9 cellular contexts compared by ENCODE assay signal in the genomic region with DNA sequence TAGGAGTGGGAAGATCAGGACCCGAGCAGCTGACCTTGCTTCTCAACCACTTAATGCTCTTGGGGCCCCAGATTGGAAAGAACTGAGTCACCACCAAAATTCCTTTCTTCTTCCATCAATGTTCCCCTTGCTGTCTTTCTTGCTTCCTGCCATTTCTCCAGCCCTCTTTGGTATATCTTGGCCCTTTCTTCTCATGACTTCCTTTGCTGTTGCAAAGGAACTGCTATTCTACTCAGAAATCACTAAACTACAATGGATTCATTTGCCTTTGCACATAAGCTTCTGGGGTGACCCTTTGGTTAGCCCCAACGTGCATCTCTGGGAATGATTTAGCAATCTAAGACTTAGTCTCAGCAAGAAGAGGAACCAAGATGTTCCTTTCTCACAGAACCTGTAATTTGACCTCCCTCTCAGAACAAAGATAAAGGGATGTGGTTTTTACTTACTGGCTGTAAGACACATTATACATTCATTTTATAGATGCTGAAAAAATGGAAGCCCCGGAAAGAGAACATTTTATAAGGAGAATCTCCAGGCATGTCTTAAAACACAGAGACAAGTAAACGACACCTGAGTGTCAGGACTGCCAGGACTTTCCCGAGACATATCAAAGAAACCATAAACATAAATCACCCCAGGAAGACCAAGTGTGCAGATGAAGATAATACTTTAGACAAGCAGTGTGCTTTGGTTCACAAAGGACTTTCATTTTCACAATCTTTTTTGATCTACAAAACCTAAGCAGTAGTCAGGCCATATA.
DNase-seq lines count a peak whose midpoint lies in the region; ATAC-seq and TF ChIP-seq lines count a peak whose summit lies in the region.
"Had no signal": no experiment of that assay in that cellular context is flagged by ENCODE, and none has a peak within 500 bp of the region (broad histone marks: within the 10 kb centered on the region; RNA-seq: fewer than 3 reads in every experiment).

No MANE protein-coding gene starts in this region.

- TF ChIP-seq POLR2A in gastroesophageal sphincter (IDR thresholded peaks at IDR 0.05), result no peak

- no peak for TF ChIP-seq CTCF in gastroesophageal sphincter (IDR thresholded peaks at IDR 0.05)

- 59 to 90% methylated on average over 1 to 4 of the region's 5 CpGs for WGBS in gastroesophageal sphincter (ENCODE audit: low coverage in 1 of 2), 2 donors

- peaks cover 4% of the 10 kb centered on the region for H3K9me3 Mint-ChIP-seq in activated naive CD8-positive, alpha-beta T cell treated with anti-CD3 and anti-CD28 coated beads, Interleukin-2, amount 10 ng/mL, durations not matched to agents 7 days and 5 days

- peak overlapping the region; percentile 86 for H3K4me3 Mint-ChIP-seq in activated naive CD8-positive, alpha-beta T cell treated with anti-CD3 and anti-CD28 coated beads, Interleukin-2, amount 10 ng/mL, durations not matched to agents 7 days and 5 days

- ATAC-seq in GM19395 (IDR thresholded peaks at IDR 0.05; ENCODE audit: unreplicated experiment) (peak; percentile 89), HG03442 (IDR thresholded peaks at IDR 0.05; ENCODE audit: unreplicated experiment) (peak; percentile 70), gastroesophageal sphincter (no peak)
- ATAC-seq in activated naive CD8-positive, alpha-beta T cell treated with anti-CD3 and anti-CD28 coated beads, Interleukin-2, amount 10 ng/mL, durations not matched to agents 7 days and 5 days (ENCODE audit: low read depth), result peak; percentile 74

- H3K4me3 ChIP-seq in gastroesophageal sphincter, result no peak overlapping the region
- H3K4me3 ChIP-seq: skin epidermis had no signal

- H3K4me1 Mint-ChIP-seq in activated naive CD8-positive, alpha-beta T cell treated with anti-CD3 and anti-CD28 coated beads, Interleukin-2, amount 10 ng/mL, durations not matched to agents 7 days and 5 days, result peaks cover 15% of the 10 kb centered on the region

- POLR2A ChIA-PET in activated naive CD8-positive, alpha-beta T cell treated with anti-CD3 and anti-CD28 coated beads, Interleukin-2, amount 10 ng/mL, durations not matched to agents 7 days and 5 days (lab: Charles Lee), result no interaction called here

- TF ChIP-seq EP300 in gastroesophageal sphincter (IDR thresholded peaks at IDR 0.05), result no peak

- no peaks in the 10 kb centered on the region for H3K4me1 ChIP-seq in gastroesophageal sphincter

- no peaks in the 10 kb centered on the region for H3K27me3 Mint-ChIP-seq in activated naive CD8-positive, alpha-beta T cell treated with anti-CD3 and anti-CD28 coated beads, Interleukin-2, amount 10 ng/mL, durations not matched to agents 7 days and 5 days

- no peaks in the 10 kb centered on the region for H3K27me3 ChIP-seq in gastroesophageal sphincter

- no peak overlapping the region for H3K27ac ChIP-seq in gastroesophageal sphincter

- DNase-seq in AG08395 (ENCODE audit: low spot score) (peak; percentile 13), stromal cell of bone marrow (ENCODE audit: low read depth) (peak; percentile 87), NCI-H82 treated with DMSO at 0.1 percent for 48 hours (lab: John Stamatoyannopoulos, UW; ENCODE audit: unreplicated experiment) (no peak), GOT3 (lab: John Stamatoyannopoulos, UW) (no peak)
- DNase-seq in activated naive CD8-positive, alpha-beta T cell treated with anti-CD3 and anti-CD28 coated beads, Interleukin-2, amount 10 ng/mL, durations not matched to agents 7 days and 5 days, result no peak

- peak overlapping the region; percentile 98 for H3K27ac Mint-ChIP-seq in activated naive CD8-positive, alpha-beta T cell treated with anti-CD3 and anti-CD28 coated beads, Interleukin-2, amount 10 ng/mL, durations not matched to agents 7 days and 5 days

- H3K36me3 ChIP-seq in gastroesophageal sphincter, result no peaks in the 10 kb centered on the region

- peaks cover 0 to 11% (median 0%) of the 10 kb centered on the region in 3 donors for H3K9me3 ChIP-seq in gastroesophageal sphincter

- peaks cover 6% of the 10 kb centered on the region for H3K36me3 Mint-ChIP-seq in activated naive CD8-positive, alpha-beta T cell treated with anti-CD3 and anti-CD28 coated beads, Interleukin-2, amount 10 ng/mL, durations not matched to agents 7 days and 5 days

Comparison
In these comparisons a context has a peak if more than half of its experiments do, and no peak if none do; other contexts are left out.
1. DNase-seq: peak in AG08395 (single experiment) and stromal cell of bone marrow (single experiment); none in activated naive CD8-positive, alpha-beta T cell treated with anti-CD3 and anti-CD28 coated beads, Interleukin-2, amount 10 ng/mL, durations not matched to agents 7 days and 5 days (single experiment), NCI-H82 treated with DMSO at 0.1 percent for 48 hours (single experiment) and GOT3 (single experiment).